Comparison of ENCODE assay signal across 20 cellular contexts in the genomic region with DNA sequence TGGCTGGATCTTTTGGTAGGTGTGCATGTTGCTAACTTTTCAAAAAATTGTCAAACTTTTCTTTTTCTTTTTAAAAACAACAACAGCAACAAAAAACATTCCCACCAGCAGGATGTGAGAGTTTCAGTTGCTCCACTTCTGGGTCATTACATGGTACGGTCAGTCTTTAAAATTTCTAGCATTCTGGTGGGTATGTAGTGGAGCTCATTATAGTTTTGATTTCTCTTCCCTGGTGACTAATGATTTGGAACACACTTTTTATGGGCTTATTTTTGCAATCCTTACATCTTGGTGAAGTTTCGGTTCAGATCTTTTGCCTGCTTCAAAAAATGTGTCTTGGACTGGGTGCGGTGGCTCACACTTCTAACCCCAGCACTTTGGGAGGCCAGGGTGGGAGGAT.
"Had no signal": no experiment of that assay in that cellular context is flagged by ENCODE, and none has a peak within 500 bp of the region (broad histone marks: within the 10 kb centered on the region; RNA-seq: fewer than 3 reads in every experiment).

No MANE protein-coding gene starts in this region.

- H3K4me1 ChIP-seq: ascending aorta, Peyer's patch had no signal

- H3K27me3 ChIP-seq: ascending aorta, Peyer's patch had no signal

- H3K27ac ChIP-seq: ascending aorta, Peyer's patch had no signal

- DNase-seq: activated CD4-positive, alpha-beta T cell treated with anti-CD3 and anti-CD28 coated beads for 4 hours; activated CD8-positive, alpha-beta T cell treated with anti-CD3 and anti-CD28 coated beads for 36 hours; activated gamma-delta T cell; activated T-cell treated with anti-CD3 and anti-CD28 coated beads, Interleukin-2, amount 50 U/mL, for 24 hours; Karpas-422; MM.1S; NCI-H1105 treated with DMSO at 0.1 percent for 48 hours; NCI-H1436 treated with DMSO at 0.1 percent for 48 hours; NCI-H187; NCI-H2081; NCI-H524; Peyer's patch; SHP77 had no signal

- H3K4me3 ChIP-seq: ascending aorta, K562, Peyer's patch had no signal

- H3K27ac Mint-ChIP-seq: activated CD8-positive, alpha-beta T cell treated with anti-CD3 and anti-CD28 coated beads for 36 hours; activated naive CD4-positive, alpha-beta T cell treated with anti-CD3 and anti-CD28 coated beads, Interleukin-2, amount 50 U/mL, for 24 hours; activated T-cell treated with anti-CD3 and anti-CD28 coated beads, Interleukin-2, amount 50 U/mL, for 24 hours; T-helper 1 cell treated with Interleukin-12 subunit alpha and Interleukin-12 subunit beta and Interleukin-4 antibody, amounts not matched to agents 30 μg/mL and 1 μg/mL, for 36 hours had no signal

- H3K9me3 ChIP-seq: ascending aorta, Peyer's patch had no signal

- H3K4me3 Mint-ChIP-seq: activated CD8-positive, alpha-beta T cell treated with anti-CD3 and anti-CD28 coated beads for 36 hours; activated naive CD4-positive, alpha-beta T cell treated with anti-CD3 and anti-CD28 coated beads, Interleukin-2, amount 50 U/mL, for 24 hours; activated T-cell treated with anti-CD3 and anti-CD28 coated beads, Interleukin-2, amount 50 U/mL, for 24 hours; activated T-helper 17 cell treated with anti-CD3 and anti-CD28 coated beads, Interleukin-2, amount 50 U/mL, for 72 hours; brain; central memory CD8-positive, alpha-beta T cell; T-helper 1 cell treated with Interleukin-12 subunit alpha and Interleukin-12 subunit beta and Interleukin-4 antibody, amounts not matched to agents 30 μg/mL and 1 μg/mL, for 36 hours had no signal

- H3K36me3 ChIP-seq: Peyer's patch had no signal

- H3K27me3 Mint-ChIP-seq: activated CD8-positive, alpha-beta T cell treated with anti-CD3 and anti-CD28 coated beads for 36 hours; activated naive CD4-positive, alpha-beta T cell treated with anti-CD3 and anti-CD28 coated beads, Interleukin-2, amount 50 U/mL, for 24 hours; activated T-cell treated with anti-CD3 and anti-CD28 coated beads, Interleukin-2, amount 50 U/mL, for 24 hours; activated T-helper 17 cell treated with anti-CD3 and anti-CD28 coated beads, Interleukin-2, amount 50 U/mL, for 72 hours; brain; central memory CD8-positive, alpha-beta T cell had no signal
